In genomic region chr5:40441733-40442132, GRCh38 we compare ENCODE assay signal across 10 cellular contexts.
DNase-seq lines count a peak whose midpoint lies in the region; ATAC-seq, FAIRE-seq and TF ChIP-seq lines count a peak whose summit lies in the region.
"Had no signal": no experiment of that assay in that cellular context is flagged by ENCODE, and none has a peak within 500 bp of the region (broad histone marks: within the 10 kb centered on the region; RNA-seq: fewer than 3 reads in every experiment).

No MANE protein-coding gene starts in this region.

- DNase-seq in left ventricle myocardium inferior: no peak
- no peak for DNase-seq in right cardiac atrium
- DNase-seq in activated T-cell treated with anti-CD3 and anti-CD28 coated beads for 1 hour (ENCODE audit: low read depth): peak; percentile 13
- DNase-seq in keratinocyte (ENCODE audit: low read depth, low spot score): no peak
- no peak for DNase-seq in substantia nigra (lab: John Stamatoyannopoulos, UW)
- no peak for DNase-seq in NCI-H1694 treated with DMSO at 0.1 percent for 48 hours (lab: John Stamatoyannopoulos, UW)
- DNase-seq: islet precursor cell had no signal

- H3K4me3 ChIP-seq in left ventricle myocardium inferior (no peak overlapping the region), right cardiac atrium (ENCODE audit: low read length) (no peak overlapping the region), keratinocyte (ENCODE audit: control insufficient read depth in 2 of 3, extremely low read depth in 1 of 3, insufficient read depth in 2 of 3, low read depth in 1 of 3, low read length in 3 of 3) (no peak overlapping the region)
- H3K4me3 ChIP-seq: PC-9 had no signal

- dilution Hi-C loops in keratinocyte (cut with MboI; ENCODE audit: extremely low pct_ligation_motif_present, low sequenced_read_pairs): no loop called here

- no peak for ATAC-seq in right cardiac atrium
- no peak for ATAC-seq in HG03280 (IDR thresholded peaks at IDR 0.05; ENCODE audit: unreplicated experiment)
- ATAC-seq in esophagus mucosa: no peak

- H3K9ac ChIP-seq in keratinocyte (ENCODE audit: control insufficient read depth, extremely low read depth, insufficient read depth, low read length): no peak overlapping the region

- H3K27me3 ChIP-seq in left ventricle myocardium inferior (ENCODE audit: low read depth): no peaks in the 10 kb centered on the region
- no peaks in the 10 kb centered on the region for H3K27me3 ChIP-seq in right cardiac atrium (ENCODE audit: control insufficient read depth, insufficient read depth)
- H3K27me3 ChIP-seq in keratinocyte (ENCODE audit: control insufficient read depth, extremely low read depth, insufficient read depth, low read length): no peaks in the 10 kb centered on the region

- no peaks in the 10 kb centered on the region for H4K20me1 ChIP-seq in keratinocyte (ENCODE audit: control insufficient read depth, extremely low read depth, insufficient read depth, low read length)

- no peaks in the 10 kb centered on the region for H3K9me1 ChIP-seq in keratinocyte (ENCODE audit: control insufficient read depth, extremely low read depth, insufficient read depth, low read length)

- H3K9me3 ChIP-seq in left ventricle myocardium inferior (replicated peaks): peaks cover 19% of the 10 kb centered on the region
- peaks cover 4% of the 10 kb centered on the region for H3K9me3 ChIP-seq in right cardiac atrium (ENCODE audit: control insufficient read depth, low read length)
- H3K9me3 ChIP-seq in keratinocyte (ENCODE audit: control insufficient read depth, low read depth, low read length): peaks cover 5% of the 10 kb centered on the region

- H3K79me2 ChIP-seq in keratinocyte (ENCODE audit: control insufficient read depth, insufficient read depth, low read length): no peaks in the 10 kb centered on the region

- peak overlapping the region; percentile 8 for H2AFZ ChIP-seq in keratinocyte (ENCODE audit: control insufficient read depth, low read length)
- H2AFZ ChIP-seq: PC-9 had no signal

- FAIRE-seq in keratinocyte (lab: Jason Lieb, UNC): no peak

- H3K36me3 ChIP-seq in left ventricle myocardium inferior (no peaks in the 10 kb centered on the region), keratinocyte (ENCODE audit: control insufficient read depth in 2 of 2, extremely low read depth in 1 of 2, insufficient read depth in 2 of 2, low read length in 2 of 2) (no peaks in the 10 kb centered on the region)

- intact Hi-C loops in left ventricle myocardium inferior (cut with micrococcal nuclease): no loop called here
- intact Hi-C loops in right cardiac atrium (cut with DNase I): no loop called here

- H3K4me1 ChIP-seq in left ventricle myocardium inferior (no peaks in the 10 kb centered on the region), right cardiac atrium (ENCODE audit: control insufficient read depth, insufficient read depth, low read length) (no peaks in the 10 kb centered on the region), keratinocyte (ENCODE audit: control insufficient read depth, extremely low read depth, insufficient read depth, low read length) (peaks cover 10% of the 10 kb centered on the region)

- TF ChIP-seq CTCF in left ventricle myocardium inferior (IDR thresholded peaks at IDR 0.05; ENCODE audit: borderline replicate concordance): no peak
- no peak for TF ChIP-seq CTCF in keratinocyte (optimal IDR thresholded peaks at IDR 0.05 in 1 of 3, IDR thresholded peaks at IDR 0.05 in 1 of 3, conservative IDR thresholded peaks at IDR 0.05 in 1 of 3; ENCODE audit: extremely low read depth in 1 of 3, insufficient read depth in 2 of 3, low read length in 3 of 3)

- H3K27ac ChIP-seq in left ventricle myocardium inferior (replicated peaks) (peak overlapping the region; percentile 22), right cardiac atrium (ENCODE audit: low read length) (no peak overlapping the region), keratinocyte (ENCODE audit: control insufficient read depth, insufficient read depth, low read length) (no peak overlapping the region), substantia nigra (ENCODE audit: low read depth, low read length, poor library complexity, severe bottlenecking) (no peak overlapping the region)
- H3K27ac ChIP-seq: PC-9 had no signal

- no peak overlapping the region for H3K4me2 ChIP-seq in keratinocyte (ENCODE audit: control insufficient read depth, extremely low read depth, insufficient read depth, low read depth, low read length)
- H3K4me2 ChIP-seq: PC-9 had no signal

- WGBS in right cardiac atrium: 62% methylated on average over 4 of the region's 4 CpGs
